ENCODE assay signal across 9 cellular contexts in genomic region chr5:132556511-132557424, GRCh38.
A peak's percentile ranks its signal among the peaks of the same experiment; 100 is the strongest.
DNase-seq lines count a peak whose midpoint lies in the region; ATAC-seq, FAIRE-seq and TF ChIP-seq lines count a peak whose summit lies in the region.
"Had no signal": no experiment of that assay in that cellular context is flagged by ENCODE, and none has a peak within 500 bp of the region (broad histone marks: within the 10 kb centered on the region; RNA-seq: fewer than 3 reads in every experiment).

Gene RAD50, plus strand, starts transcription at chr5:132556977. Its CDS starts 348 bp downstream, at chr5:132557325.

- FAIRE-seq in islet of Langerhans (lab: Jason Lieb, UNC): peak; percentile 70
- FAIRE-seq: TTC549 had no signal

- DNase-seq in AG09319 (ENCODE audit: extremely low read depth, low read depth): peak; percentile 75
- DNase-seq in NCI-H345 treated with DMSO at 0.1 percent for 48 hours (lab: John Stamatoyannopoulos, UW; ENCODE audit: unreplicated experiment): peak; percentile 72
- peak; percentile 83 for DNase-seq in activated CD4-positive, CD25-positive, alpha-beta regulatory T cell treated with anti-CD3 and anti-CD28 coated beads, Interleukin-2, amount 50 U/mL, for 16 hours (ENCODE audit: low read depth, low spot score)
- DNase-seq in central memory CD4-positive, alpha-beta T cell: peak; percentile 88
- peak; percentile 87 to 92 for DNase-seq in stimulated activated CD4-positive, alpha-beta T cell treated with anti-CD3 and anti-CD28 coated beads, Interleukin-12 subunit alpha, Interleukin-12 subunit beta, amount 100 ng/mL, for 24 hours (ENCODE audit: low read depth in 2 of 2)

- TF ChIP-seq CTCF in AG09319 (IDR thresholded peaks at IDR 0.05; ENCODE audit: low read depth, low read length): no peak

- ATAC-seq in GM19025 (IDR thresholded peaks at IDR 0.05; ENCODE audit: low read depth, unreplicated experiment): peak; percentile 98
- peak; percentile 99 for ATAC-seq in HG03280 (IDR thresholded peaks at IDR 0.05; ENCODE audit: unreplicated experiment)

Comparison
In these comparisons a context has a peak if more than half of its experiments do, and no peak if none do; other contexts are left out.
1. Peak in every context shown above with its lines: DNase-seq and ATAC-seq.